20 cellular contexts compared by ENCODE assay signal in the genomic region with DNA sequence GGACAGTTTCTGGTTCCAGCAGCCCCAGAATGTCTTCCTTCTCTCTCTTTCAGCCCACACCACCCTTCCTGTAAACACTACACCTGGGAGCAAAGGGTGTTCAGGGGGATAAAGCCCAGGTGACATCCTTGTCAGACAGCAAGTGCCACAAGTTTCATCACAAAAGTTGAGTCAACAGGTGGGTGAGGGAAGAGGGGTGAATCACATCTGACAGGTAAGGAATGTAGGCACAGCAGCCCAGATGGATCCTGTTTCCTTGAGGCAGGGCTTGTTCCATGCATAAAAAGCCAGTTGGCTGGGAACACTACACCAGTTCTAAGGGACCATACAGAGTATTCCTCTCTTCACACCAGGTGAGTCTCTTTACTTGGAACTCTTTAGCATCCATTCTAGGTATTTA. TPM values are rescaled to one million over a fixed set of nuclear protein-coding genes. Genes with fewer than 3 reads are reported as not detected.
"Had no signal": no experiment of that assay in that cellular context is flagged by ENCODE, and none has a peak within 500 bp of the region (broad histone marks: within the 10 kb centered on the region; RNA-seq: fewer than 3 reads in every experiment).

A gene with protein sequence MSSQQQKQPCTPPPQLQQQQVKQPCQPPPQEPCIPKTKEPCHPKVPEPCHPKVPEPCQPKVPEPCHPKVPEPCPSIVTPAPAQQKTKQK (plus strand): TSS at position 309 of the 400 bp plus-strand sequence. CDS start 1,143 bp downstream, outside the sequence.

- H3K27me3 Mint-ChIP-seq: activated naive CD8-positive, alpha-beta T cell treated with anti-CD3 and anti-CD28 coated beads, Interleukin-2, amount 10 ng/mL, durations not matched to agents 7 days and 5 days had no signal

- H3K9me3 Mint-ChIP-seq: memory B cell had no signal

- H3K9me3 ChIP-seq: gastroesophageal sphincter, upper lobe of left lung had no signal

- H3K27ac Mint-ChIP-seq: activated naive CD8-positive, alpha-beta T cell treated with anti-CD3 and anti-CD28 coated beads, Interleukin-2, amount 10 ng/mL, durations not matched to agents 7 days and 5 days; brain; memory B cell had no signal

- H3K4me1 ChIP-seq: gastroesophageal sphincter, heart right ventricle, upper lobe of left lung had no signal

- H3K36me3 ChIP-seq: gastroesophageal sphincter, heart right ventricle, upper lobe of left lung had no signal

- DNase-seq: activated CD4-positive, alpha-beta T cell treated with anti-CD3 and anti-CD28 coated beads, Interleukin-2, amount 50 U/mL, for 1 hour; activated naive CD4-positive, alpha-beta T cell; activated naive CD8-positive, alpha-beta T cell treated with anti-CD3 and anti-CD28 coated beads, Interleukin-2, amount 10 ng/mL, durations not matched to agents 7 days and 5 days; activated T-cell treated with anti-CD3 and anti-CD28 coated beads for 4 hours; cerebellar nuclear complex; effector CD8-positive, alpha-beta T cell; heart right ventricle; naive thymus-derived CD8-positive, alpha-beta T cell; retina; stimulated activated CD4-positive, alpha-beta T cell treated with anti-CD3 and anti-CD28 coated beads, Interleukin-4, amount 100 ng/mL, for 4 hours; stimulated activated CD8-positive, alpha-beta memory T cell treated with anti-CD3 and anti-CD28 coated beads, Interleukin-4, amount 100 ng/mL, for 48 hours; stimulated activated naive CD8-positive, alpha-beta T cell treated with anti-CD3 and anti-CD28 coated beads, Interleukin-15, Interleukin-2, amounts not matched to agents 100 U/mL and 50 U/mL, for 24 hours; upper lobe of left lung had no signal

- H3K4me3 ChIP-seq: gastroesophageal sphincter, heart right ventricle, upper lobe of left lung had no signal

- H3K27me3 ChIP-seq: gastroesophageal sphincter, upper lobe of left lung had no signal

- H3K4me1 Mint-ChIP-seq: activated naive CD8-positive, alpha-beta T cell treated with anti-CD3 and anti-CD28 coated beads, Interleukin-2, amount 10 ng/mL, durations not matched to agents 7 days and 5 days; brain; memory B cell had no signal

- FAIRE-seq: endothelial cell of umbilical vein had no signal

- H3K36me3 Mint-ChIP-seq: activated naive CD8-positive, alpha-beta T cell treated with anti-CD3 and anti-CD28 coated beads, Interleukin-2, amount 10 ng/mL, durations not matched to agents 7 days and 5 days; brain had no signal

- H3K27ac ChIP-seq: gastroesophageal sphincter, heart right ventricle, upper lobe of left lung had no signal

- H3K4me3 Mint-ChIP-seq: activated naive CD8-positive, alpha-beta T cell treated with anti-CD3 and anti-CD28 coated beads, Interleukin-2, amount 10 ng/mL, durations not matched to agents 7 days and 5 days; brain; memory B cell; naive thymus-derived CD8-positive, alpha-beta T cell had no signal

RNA-seq across cellular contexts. Expression of the gene that starts here (rescaled TPM):
- total RNA-seq: activated naive CD8-positive, alpha-beta T cell treated with anti-CD3 and anti-CD28 coated beads, Interleukin-2, amount 10 ng/mL, durations not matched to agents 7 days and 5 days; endothelial cell of umbilical vein; heart right ventricle; left lobe of liver; mucosa of gallbladder; naive thymus-derived CD8-positive, alpha-beta T cell; skeletal muscle tissue; upper lobe of left lung had no signal
- polyA plus RNA-seq: endothelial cell of umbilical vein; naive thymus-derived CD8-positive, alpha-beta T cell had no signal
